Comparison of ENCODE assay signal across 19 cellular contexts in the genomic region with DNA sequence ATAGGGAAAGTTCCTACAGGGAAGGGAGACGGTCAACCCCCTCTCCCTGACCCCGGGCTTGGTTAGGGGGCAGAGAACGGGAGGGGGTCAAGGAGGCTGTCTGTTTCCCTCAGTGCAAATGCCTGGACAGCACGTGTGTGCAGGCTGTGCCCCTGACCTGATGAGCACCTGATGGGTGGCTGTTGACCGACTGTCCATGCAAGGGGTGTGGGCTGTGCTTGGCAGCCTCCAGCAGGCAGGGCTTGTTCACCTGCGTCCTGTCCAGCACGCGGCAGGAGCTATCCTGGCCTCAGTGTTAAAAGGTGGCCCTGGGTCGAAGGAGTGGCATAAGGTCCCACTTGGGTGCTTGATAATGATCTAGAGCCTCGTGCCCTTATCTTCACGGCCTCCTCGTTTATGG.
"Had no signal": no experiment of that assay in that cellular context is flagged by ENCODE, and none has a peak within 500 bp of the region (broad histone marks: within the 10 kb centered on the region; RNA-seq: fewer than 3 reads in every experiment).

No MANE protein-coding gene starts in this region.

- H3K36me3 ChIP-seq: cardiac muscle cell, heart left ventricle, upper lobe of left lung had no signal

- FAIRE-seq: colon, endothelial cell of umbilical vein, frontal cortex had no signal

- H3K27me3 ChIP-seq: cardiac muscle cell, heart left ventricle, upper lobe of left lung had no signal

- H3K27ac ChIP-seq: cardiac muscle cell, VCaP had no signal

- DNase-seq: activated CD4-positive, alpha-beta T cell treated with anti-CD3 and anti-CD28 coated beads for 1 hour; activated CD4-positive, alpha-beta T cell treated with anti-CD3 and anti-CD28 coated beads, Interleukin-2, amount 50 U/mL, for 4 hours; activated naive CD4-positive, alpha-beta T cell treated with Interleukin-2 at 50 U/mL for 16 hours; effector CD4-positive, alpha-beta T cell; left colon; naive thymus-derived CD4-positive, alpha-beta T cell; retina; stimulated activated CD4-positive, alpha-beta T cell treated with anti-CD3 and anti-CD28 coated beads, Interleukin-4, amount 100 ng/mL, for 4 hours; stimulated activated CD8-positive, alpha-beta memory T cell treated with anti-CD3 and anti-CD28 coated beads, Interleukin-4, amount 100 ng/mL, for 48 hours; stimulated activated naive CD4-positive, alpha-beta T cell treated with Interleukin-2 at 50 U/mL for 16 hours; upper lobe of left lung had no signal

- ATAC-seq: activated T-helper 17 cell treated with anti-CD3 and anti-CD28 coated beads, Interleukin-2, amount 50 U/mL, for 72 hours; left colon; naive thymus-derived CD4-positive, alpha-beta T cell had no signal

- H3K4me3 ChIP-seq: cardiac muscle cell, heart left ventricle, smooth muscle cell, upper lobe of left lung had no signal
